8 cellular contexts compared by ENCODE assay signal in the genomic region with DNA sequence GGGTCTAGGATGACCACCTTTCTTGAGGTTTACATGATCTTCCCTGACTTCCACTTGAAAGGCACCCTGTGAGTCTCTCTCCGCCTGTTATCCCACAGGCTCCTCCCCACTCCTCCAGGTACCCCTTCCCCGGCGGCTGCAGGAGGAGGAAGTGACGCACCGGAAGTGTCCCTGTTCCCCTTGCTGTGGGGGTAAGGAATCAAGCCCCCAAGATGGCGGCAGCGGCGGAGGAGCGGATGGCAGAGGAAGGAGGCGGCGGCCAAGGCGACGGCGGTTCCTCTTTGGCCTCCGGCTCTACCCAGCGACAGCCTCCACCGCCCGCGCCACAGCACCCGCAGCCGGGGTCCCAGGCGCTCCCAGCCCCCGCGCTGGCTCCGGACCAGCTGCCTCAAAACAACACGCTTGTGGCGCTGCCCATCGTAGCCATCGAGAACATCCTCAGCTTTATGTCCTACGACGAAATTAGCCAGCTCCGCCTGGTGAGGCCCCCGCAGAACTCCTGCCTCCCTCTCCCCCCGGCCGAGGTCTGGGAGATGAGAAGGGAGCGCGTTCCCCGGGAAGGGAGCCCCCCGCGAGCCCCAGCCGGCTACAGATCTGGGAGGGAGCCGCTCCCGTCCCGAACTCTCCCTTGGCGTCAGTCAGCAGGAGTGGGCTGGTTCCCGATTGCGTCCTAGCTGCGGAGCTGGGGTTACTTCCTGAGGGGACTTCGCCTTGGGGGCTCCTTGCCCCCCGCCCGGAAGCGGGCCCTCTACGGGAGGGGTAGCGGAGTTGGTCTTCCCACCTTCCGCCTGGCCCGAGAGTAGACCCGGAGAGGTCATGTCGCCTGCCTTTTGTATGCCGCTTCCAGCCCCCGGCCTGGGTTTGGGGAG. TPM values are rescaled to one million over a fixed set of nuclear protein-coding genes. Genes with fewer than 3 reads are reported as not detected.
DNase-seq lines count a peak whose midpoint lies in the region; ATAC-seq lines count a peak whose summit lies in the region.

Gene FBXO28 (plus strand): TSS at position 194 of the 869 bp plus-strand sequence. CDS start 19 bp downstream, at position 213.

- ATAC-seq in GM19328 (IDR thresholded peaks at IDR 0.05; ENCODE audit: unreplicated experiment) (peak; percentile 97), HG03520 (IDR thresholded peaks at IDR 0.05; ENCODE audit: unreplicated experiment) (peak; percentile 96), left colon (peak; percentile 98)

- H3K27me3 ChIP-seq in BLaER1: no peaks in the 10 kb centered on the region

- H3K9ac ChIP-seq in BLaER1: peak within 1 kb of the TSS; percentile 97

- peak; percentile 98 for DNase-seq in NCI-H69 (lab: John Stamatoyannopoulos, UW)
- DNase-seq in activated CD4-positive, alpha-beta T cell treated with anti-CD3 and anti-CD28 coated beads, Interleukin-2, amount 10 ng/mL, durations not matched to agents 7 days and 5 days: peak; percentile 97
- DNase-seq in cortex of kidney (lab: John Stamatoyannopoulos, UW): peak; percentile 53
- DNase-seq in left colon: peak; percentile 95 to 98
- DNase-seq in stimulated activated CD4-positive, alpha-beta T cell treated with anti-CD3 and anti-CD28 coated beads, Interleukin-1b, Interleukin-23, amount 100 ng/mL, for 48 hours: peak; percentile 97

- intact Hi-C loops in left colon (cut with DNase I, micrococcal nuclease): no loop called here

- H3K36me3 ChIP-seq in BLaER1: peaks cover 3% of the 10 kb centered on the region; the same call in 1 of the 2 replicates

- POLR2A ChIA-PET in activated CD4-positive, alpha-beta T cell treated with anti-CD3 and anti-CD28 coated beads, Interleukin-2, amount 10 ng/mL, durations not matched to agents 7 days and 5 days (lab: Charles Lee): interaction anchor here (0.7 kb wide), 2 partner anchors 316 to 384 kb away, joined by 3 to 4 read pairs; no protein-coding TSS in a partner anchor

- CTCF ChIA-PET in activated CD4-positive, alpha-beta T cell treated with anti-CD3 and anti-CD28 coated beads, Interleukin-2, amount 10 ng/mL, durations not matched to agents 7 days and 5 days (lab: Charles Lee): no interaction called here

- peak within 1 kb of the TSS; percentile 94 for H3K27ac Mint-ChIP-seq in activated CD4-positive, alpha-beta T cell treated with anti-CD3 and anti-CD28 coated beads, Interleukin-2, amount 10 ng/mL, durations not matched to agents 7 days and 5 days

- H3K27ac ChIP-seq in BLaER1: peak within 1 kb of the TSS; percentile 96

- peak within 1 kb of the TSS; percentile 96 for H3K4me3 ChIP-seq in BLaER1

- H3K4me2 ChIP-seq in BLaER1: peak within 1 kb of the TSS; percentile 93

- no peaks in the 10 kb centered on the region for H3K9me3 ChIP-seq in BLaER1

- H3K4me1 Mint-ChIP-seq in activated CD4-positive, alpha-beta T cell treated with anti-CD3 and anti-CD28 coated beads, Interleukin-2, amount 10 ng/mL, durations not matched to agents 7 days and 5 days: peaks cover 32% of the 10 kb centered on the region

- H4K20me1 ChIP-seq in BLaER1: peaks cover 42% of the 10 kb centered on the region

- peaks cover 32% of the 10 kb centered on the region for H3K4me1 ChIP-seq in BLaER1

- H3K27me3 Mint-ChIP-seq in activated CD4-positive, alpha-beta T cell treated with anti-CD3 and anti-CD28 coated beads, Interleukin-2, amount 10 ng/mL, durations not matched to agents 7 days and 5 days: peaks cover 15% of the 10 kb centered on the region

- H3K9me3 Mint-ChIP-seq in activated CD4-positive, alpha-beta T cell treated with anti-CD3 and anti-CD28 coated beads, Interleukin-2, amount 10 ng/mL, durations not matched to agents 7 days and 5 days: no peaks in the 10 kb centered on the region

- peak within 1 kb of the TSS; percentile 87 for H3K4me3 Mint-ChIP-seq in activated CD4-positive, alpha-beta T cell treated with anti-CD3 and anti-CD28 coated beads, Interleukin-2, amount 10 ng/mL, durations not matched to agents 7 days and 5 days

- H3K36me3 Mint-ChIP-seq in activated CD4-positive, alpha-beta T cell treated with anti-CD3 and anti-CD28 coated beads, Interleukin-2, amount 10 ng/mL, durations not matched to agents 7 days and 5 days (ENCODE audit: low read depth): no peaks in the 10 kb centered on the region

RNA-seq across cellular contexts. Expression of gene FBXO28, which starts in this region (rescaled TPM):
- total RNA-seq in activated CD4-positive, alpha-beta T cell treated with anti-CD3 and anti-CD28 coated beads, Interleukin-2, amount 10 ng/mL, durations not matched to agents 7 days and 5 days: 10 to 100 TPM; 23.3 to 25.1 TPM
- total RNA-seq in left colon: 10 to 100 TPM; 33.2 to 34.0 TPM

Comparison
In these comparisons a context has a peak if more than half of its experiments do, and no peak if none do; other contexts are left out.
1. Peak in every context shown above with its lines: DNase-seq, ATAC-seq, H3K4me3 ChIP-seq and H3K27ac ChIP-seq.